ENCODE assay signal across 10 cellular contexts in genomic region chr11:38460901-38461300, GRCh38.
DNase-seq lines count a peak whose midpoint lies in the region; ATAC-seq and TF ChIP-seq lines count a peak whose summit lies in the region.
"Had no signal": no experiment of that assay in that cellular context is flagged by ENCODE, and none has a peak within 500 bp of the region (broad histone marks: within the 10 kb centered on the region; RNA-seq: fewer than 3 reads in every experiment).

No MANE protein-coding gene starts in this region.

- no peak overlapping the region for H2AK5ac ChIP-seq in IMR-90 (ENCODE audit: low read depth, low read length)

- H3K4me1 ChIP-seq in IMR-90 (ENCODE audit: control insufficient read depth, insufficient read depth, low read length), result no peaks in the 10 kb centered on the region
- H3K4me1 ChIP-seq in heart right ventricle, result peaks cover 0 to 8% (median 0%) of the 10 kb centered on the region in 9 donors

- no peaks in the 10 kb centered on the region for H3K36me3 ChIP-seq in IMR-90 (ENCODE audit: control insufficient read depth, insufficient read depth, low read length)
- H3K36me3 ChIP-seq in heart right ventricle, result no peaks in the 10 kb centered on the region

- no peak overlapping the region for H2BK15ac ChIP-seq in IMR-90 (ENCODE audit: low read depth, low read length)

- H3K9me3 ChIP-seq in IMR-90 (ENCODE audit: control insufficient read depth, insufficient read depth, low read length) (peaks cover 4% of the 10 kb centered on the region), heart right ventricle (peaks cover 0 to 1% (median 0%) of the 10 kb centered on the region in 11 donors)

- DNase-seq in IMR-90 (peak; percentile 41), T1000 (lab: John Stamatoyannopoulos, UW) (peak; percentile 45), heart right ventricle (peak in 1 of 2 donors; percentile 27), superior temporal gyrus (ENCODE audit: extremely low spot score) (peak; percentile 9), left lobe of liver (ENCODE audit: low spot score) (no peak), NCI-H187 treated with DMSO at 0.1 percent for 48 hours (lab: John Stamatoyannopoulos, UW) (no peak)
- no peak for DNase-seq in activated CD8-positive, alpha-beta T cell treated with anti-CD3 and anti-CD28 coated beads, Interleukin-2, amount 10 ng/mL, durations not matched to agents 7 days and 5 days
- DNase-seq: SHP77 treated with DMSO at 0.1 percent for 48 hours; stimulated activated CD4-positive, alpha-beta T cell treated with anti-CD3 and anti-CD28 coated beads, Interleukin-4, amount 100 ng/mL, for 4 hours had no signal

- H3K27me3 ChIP-seq in IMR-90 (ENCODE audit: control insufficient read depth, insufficient read depth, low read length), result no peaks in the 10 kb centered on the region
- no peaks in the 10 kb centered on the region for H3K27me3 ChIP-seq in heart right ventricle

- CTCF ChIA-PET in IMR-90 (lab: Yijun Ruan, JAX), result no interaction called here
- CTCF ChIA-PET in activated CD8-positive, alpha-beta T cell treated with anti-CD3 and anti-CD28 coated beads, Interleukin-2, amount 10 ng/mL, durations not matched to agents 7 days and 5 days (lab: Charles Lee), result no interaction called here

- H3K23ac ChIP-seq in IMR-90 (ENCODE audit: low read depth, low read length), result no peak overlapping the region

- no peak overlapping the region for H2BK120ac ChIP-seq in IMR-90 (ENCODE audit: low read depth, low read length)

- ATAC-seq in IMR-90 (ENCODE audit: low read depth) (peak; percentile 27; the same call in 1 of the 2 replicates), heart right ventricle (peak in 7 of 8 donors; percentile 39 to 78 (median 60)), left lobe of liver (no peak)
- ATAC-seq in activated CD8-positive, alpha-beta T cell treated with anti-CD3 and anti-CD28 coated beads, Interleukin-2, amount 10 ng/mL, durations not matched to agents 7 days and 5 days, result no peak

- no peak for TF ChIP-seq POLR2A in IMR-90 (IDR thresholded peaks at IDR 0.05; ENCODE audit: low read depth, low read length)

- no peak overlapping the region for H3K4me3 Mint-ChIP-seq in activated CD8-positive, alpha-beta T cell treated with anti-CD3 and anti-CD28 coated beads, Interleukin-2, amount 10 ng/mL, durations not matched to agents 7 days and 5 days

- H3K9ac ChIP-seq in IMR-90 (ENCODE audit: low read depth, low read length), result no peak overlapping the region

- WGBS in IMR-90 (ENCODE audit: extremely low coverage in 2 of 2, insufficient read length in 1 of 2), 2 experiments, result no CpG with 5 or more reads among the region's 2 CpGs
- 30 to 36% methylated on average over 2 of the region's 2 CpGs for WGBS in heart right ventricle, 2 donors

- no peak overlapping the region for H2BK20ac ChIP-seq in IMR-90 (ENCODE audit: low read depth, low read length)

- H3K79me1 ChIP-seq in IMR-90 (ENCODE audit: low read depth in 1 of 2, low read length in 2 of 2), result no peaks in the 10 kb centered on the region

- no peak overlapping the region for H3K27ac Mint-ChIP-seq in activated CD8-positive, alpha-beta T cell treated with anti-CD3 and anti-CD28 coated beads, Interleukin-2, amount 10 ng/mL, durations not matched to agents 7 days and 5 days

- no peak overlapping the region for H3K4ac ChIP-seq in IMR-90 (ENCODE audit: low read depth, low read length)

- H2AFZ ChIP-seq in IMR-90 (replicated peaks; ENCODE audit: low read length, poor library complexity), result no peak overlapping the region

- no peaks in the 10 kb centered on the region for H3K4me1 Mint-ChIP-seq in activated CD8-positive, alpha-beta T cell treated with anti-CD3 and anti-CD28 coated beads, Interleukin-2, amount 10 ng/mL, durations not matched to agents 7 days and 5 days (ENCODE audit: low read depth)

- H3K27ac ChIP-seq in IMR-90 (ENCODE audit: insufficient read depth, low read length) (no peak overlapping the region), heart right ventricle (no peak overlapping the region)
- H3K27ac ChIP-seq: HL-60 had no signal

- no peak for TF ChIP-seq RAD21 in IMR-90 (IDR thresholded peaks at IDR 0.05; ENCODE audit: low read length)

- H4K8ac ChIP-seq in IMR-90 (ENCODE audit: low read depth in 2 of 2, low read length in 2 of 2), result no peak overlapping the region

- no peak overlapping the region for H3K18ac ChIP-seq in IMR-90 (ENCODE audit: low read depth, low read length)

- no peak overlapping the region for H3K4me3 ChIP-seq in IMR-90 (ENCODE audit: insufficient read depth, low read depth, low read length)
- H3K4me3 ChIP-seq in heart right ventricle, result no peak overlapping the region

- no peak overlapping the region for H4K91ac ChIP-seq in IMR-90 (ENCODE audit: insufficient read depth, low read depth, low read length)

- intact Hi-C loops in IMR-90 (cut with micrococcal nuclease), result no loop called here
- intact Hi-C loops in heart right ventricle (cut with DNase I), result no loop called here

- H2AK9ac ChIP-seq in IMR-90 (replicated peaks; ENCODE audit: low read depth, low read length, poor library complexity), result no peak overlapping the region

- H4K20me1 ChIP-seq in IMR-90 (ENCODE audit: insufficient read depth, low read length), result no peaks in the 10 kb centered on the region

- POLR2A ChIA-PET in IMR-90 (lab: Charles Lee; ENCODE audit: unreplicated experiment), result no interaction called here
- POLR2A ChIA-PET in activated CD8-positive, alpha-beta T cell treated with anti-CD3 and anti-CD28 coated beads, Interleukin-2, amount 10 ng/mL, durations not matched to agents 7 days and 5 days (lab: Charles Lee), result no interaction called here

- in situ Hi-C loops in IMR-90 (cut with MboI; ENCODE audit: low sequenced_read_pairs), result no loop called here

- H3K27me3 Mint-ChIP-seq in activated CD8-positive, alpha-beta T cell treated with anti-CD3 and anti-CD28 coated beads, Interleukin-2, amount 10 ng/mL, durations not matched to agents 7 days and 5 days (ENCODE audit: low read depth), result no peaks in the 10 kb centered on the region

- no peaks in the 10 kb centered on the region for H3K9me1 ChIP-seq in IMR-90 (ENCODE audit: insufficient read depth, low read length)

- H3K36me3 Mint-ChIP-seq in activated CD8-positive, alpha-beta T cell treated with anti-CD3 and anti-CD28 coated beads, Interleukin-2, amount 10 ng/mL, durations not matched to agents 7 days and 5 days (ENCODE audit: low read depth), result no peaks in the 10 kb centered on the region

- H3K56ac ChIP-seq in IMR-90 (ENCODE audit: extremely low read depth, insufficient read depth, low read length), result no peak overlapping the region

- dilution Hi-C loops in IMR-90 (cut with HindIII; ENCODE audit: low sequenced_read_pairs, unreplicated experiment), result no loop called here

- H3K9me3 Mint-ChIP-seq in activated CD8-positive, alpha-beta T cell treated with anti-CD3 and anti-CD28 coated beads, Interleukin-2, amount 10 ng/mL, durations not matched to agents 7 days and 5 days (ENCODE audit: insufficient read depth), result peaks cover 4% of the 10 kb centered on the region

- no peak overlapping the region for H4K5ac ChIP-seq in IMR-90 (ENCODE audit: low read depth, low read length)

- no TSS peak for BruUV-seq in IMR-90 (replicated peaks; lab: Mats Ljungman, UMichigan)

- H3K14ac ChIP-seq in IMR-90 (replicated peaks; ENCODE audit: low read depth, low read length), result no peak overlapping the region

- TF ChIP-seq CTCF in IMR-90 (conservative IDR thresholded peaks at IDR 0.05; ENCODE audit: low read depth, low read length), result no peak
- TF ChIP-seq CTCF in heart right ventricle (IDR thresholded peaks at IDR 0.05), result no peak

- no peak overlapping the region for H3K4me2 ChIP-seq in IMR-90 (ENCODE audit: low read depth, low read length)

- H2BK5ac ChIP-seq in IMR-90 (ENCODE audit: low read depth, low read length, poor library complexity, severe bottlenecking), result no peak overlapping the region

TF ChIP-seq in IMR-90, 13 proteins besides CTCF, POLR2A, EP300 and RAD21:
- TF ChIP-seq FOS (IDR thresholded peaks at IDR 0.05; ENCODE audit: low read depth, low read length) (no peak), SMC3 (IDR thresholded peaks at IDR 0.05; ENCODE audit: low read depth, low read length) (no peak), BHLHE40 (IDR thresholded peaks at IDR 0.05; ENCODE audit: low read depth, low read length) (no peak), MXI1 (IDR thresholded peaks at IDR 0.05; ENCODE audit: borderline replicate concordance, low read depth, low read length) (no peak), MAFK (IDR thresholded peaks at IDR 0.05; ENCODE audit: low read depth, low read length) (no peak), RCOR1 (IDR thresholded peaks at IDR 0.05; ENCODE audit: insufficient replicate concordance, low read length) (no peak), MAZ (IDR thresholded peaks at IDR 0.05; ENCODE audit: borderline replicate concordance, low read depth, low read length) (no peak), RFX5 (IDR thresholded peaks at IDR 0.05; ENCODE audit: low read depth, low read length) (no peak), ELK1 (IDR thresholded peaks at IDR 0.05; ENCODE audit: borderline replicate concordance, low read depth, low read length) (no peak), CEBPB (IDR thresholded peaks at IDR 0.05; ENCODE audit: low read depth, low read length) (no peak), CHD1 (IDR thresholded peaks at IDR 0.05; ENCODE audit: low read depth, low read length) (no peak), NFE2L2 (IDR thresholded peaks at IDR 0.05; ENCODE audit: low read depth, low read length) (no peak)
- TF ChIP-seq, protein P1, sequence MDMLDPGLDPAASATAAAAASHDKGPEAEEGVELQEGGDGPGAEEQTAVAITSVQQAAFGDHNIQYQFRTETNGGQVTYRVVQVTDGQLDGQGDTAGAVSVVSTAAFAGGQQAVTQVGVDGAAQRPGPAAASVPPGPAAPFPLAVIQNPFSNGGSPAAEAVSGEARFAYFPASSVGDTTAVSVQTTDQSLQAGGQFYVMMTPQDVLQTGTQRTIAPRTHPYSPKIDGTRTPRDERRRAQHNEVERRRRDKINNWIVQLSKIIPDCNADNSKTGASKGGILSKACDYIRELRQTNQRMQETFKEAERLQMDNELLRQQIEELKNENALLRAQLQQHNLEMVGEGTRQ (IDR thresholded peaks at IDR 0.05; ENCODE audit: low read depth, low read length), result no peak

Comparison
In these comparisons a context has a peak if more than half of its experiments do, and no peak if none do; other contexts are left out.
1. ATAC-seq: peak in IMR-90 (single experiment) and heart right ventricle (7 of 8); none in activated CD8-positive, alpha-beta T cell treated with anti-CD3 and anti-CD28 coated beads, Interleukin-2, amount 10 ng/mL, durations not matched to agents 7 days and 5 days (single experiment) and left lobe of liver (single experiment).
2. DNase-seq: peak in IMR-90 (single experiment), T1000 (single experiment) and superior temporal gyrus (single experiment); none in activated CD8-positive, alpha-beta T cell treated with anti-CD3 and anti-CD28 coated beads, Interleukin-2, amount 10 ng/mL, durations not matched to agents 7 days and 5 days (single experiment), left lobe of liver (single experiment) and NCI-H187 treated with DMSO at 0.1 percent for 48 hours (single experiment).